In genomic region chr18:59672125-59672769, GRCh38 we compare ENCODE assay signal across 2 cellular contexts.
TF ChIP-seq lines count a peak whose summit lies in the region.

No MANE protein-coding gene starts in this region.

TF ChIP-seq in liver, 16 proteins besides CTCF, POLR2A, EP300 and RAD21:
- TF ChIP-seq NR2F2 (IDR thresholded peaks at IDR 0.05) (peak; percentile 62), FOXA1 (IDR thresholded peaks at IDR 0.05) (no peak)

TF ChIP-seq in HepG2, 621 proteins besides CTCF, POLR2A, EP300 and RAD21:
- TF ChIP-seq NFYC (CRISPR knock-in tag; IDR thresholded peaks at IDR 0.05), result no peak
- TF ChIP-seq, protein P1, sequence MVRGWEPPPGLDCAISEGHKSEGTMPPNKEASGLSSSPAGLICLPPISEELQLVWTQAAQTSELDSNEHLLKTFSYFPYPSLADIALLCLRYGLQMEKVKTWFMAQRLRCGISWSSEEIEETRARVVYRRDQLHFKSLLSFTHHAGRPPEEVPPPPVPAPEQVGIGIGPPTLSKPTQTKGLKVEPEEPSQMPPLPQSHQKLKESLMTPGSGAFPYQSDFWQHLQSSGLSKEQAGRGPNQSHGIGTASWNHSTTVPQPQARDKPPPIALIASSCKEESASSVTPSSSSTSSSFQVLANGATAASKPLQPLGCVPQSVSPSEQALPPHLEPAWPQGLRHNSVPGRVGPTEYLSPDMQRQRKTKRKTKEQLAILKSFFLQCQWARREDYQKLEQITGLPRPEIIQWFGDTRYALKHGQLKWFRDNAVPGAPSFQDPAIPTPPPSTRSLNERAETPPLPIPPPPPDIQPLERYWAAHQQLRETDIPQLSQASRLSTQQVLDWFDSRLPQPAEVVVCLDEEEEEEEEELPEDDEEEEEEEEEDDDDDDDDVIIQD (CRISPR knock-in tag; IDR thresholded peaks at IDR 0.05; ENCODE audit: low read depth), result no peak
- TF ChIP-seq AKAP8 (CRISPR knock-in tag; IDR thresholded peaks at IDR 0.05), result no peak
- TF ChIP-seq GATA4 (IDR thresholded peaks at IDR 0.05; ENCODE audit: borderline replicate concordance, low read depth), result no peak
- no peak for TF ChIP-seq ISL2 (CRISPR knock-in tag; IDR thresholded peaks at IDR 0.05)
- no peak for TF ChIP-seq ZNF205 (CRISPR knock-in tag; IDR thresholded peaks at IDR 0.05)
- TF ChIP-seq GABPB1 (CRISPR knock-in tag; IDR thresholded peaks at IDR 0.05), result no peak
- TF ChIP-seq CC2D1A (CRISPR knock-in tag; IDR thresholded peaks at IDR 0.05), result no peak
- TF ChIP-seq CHD2 (IDR thresholded peaks at IDR 0.05; ENCODE audit: low read depth, low read length), result no peak
- no peak for TF ChIP-seq BATF2 (CRISPR knock-in tag; IDR thresholded peaks at IDR 0.05)
TF ChIP-seq in HepG2: peak in this region for 0.
